Comparison of ENCODE assay signal across 8 cellular contexts in genomic region chr17:81365601-81366585, GRCh38. TPM values are rescaled to one million over a fixed set of nuclear protein-coding genes. Genes with fewer than 3 reads are reported as not detected.
DNase-seq lines count a peak whose midpoint lies in the region; FAIRE-seq and TF ChIP-seq lines count a peak whose summit lies in the region.

No MANE protein-coding gene starts in this region.

- DNase-seq in GM12891 (ENCODE audit: insufficient read length, low spot score) (no peak), NCI-H69 (lab: John Stamatoyannopoulos, UW) (peak; percentile 93), lower leg skin (ENCODE audit: low spot score in 2 of 2) (no peak), T-helper 9 cell (no peak), hippocampal formation (lab: John Stamatoyannopoulos, UW) (no peak)
- peak; percentile 13 for DNase-seq in central memory CD4-positive, alpha-beta T cell
- DNase-seq in activated CD8-positive, alpha-beta memory T cell treated with anti-CD3 and anti-CD28 coated beads, Interleukin-2, amount 50 U/mL, for 4 hours = no peak

- FAIRE-seq in GM12891 (lab: Jason Lieb, UNC) = peak; percentile 54

- H3K36me3 ChIP-seq in mucosa of stomach (ENCODE audit: control insufficient read depth, insufficient read depth, low read length) = no peaks in the 10 kb centered on the region

- H3K9ac ChIP-seq in mucosa of stomach (ENCODE audit: low read length) = peak overlapping the region; percentile 71

- no peak for TF ChIP-seq CTCF in lower leg skin (IDR thresholded peaks at IDR 0.05)

- TF ChIP-seq POLR2A in GM12891 (IDR thresholded peaks at IDR 0.05; ENCODE audit: low read depth, low read length) = no peak
- TF ChIP-seq POLR2A in lower leg skin (IDR thresholded peaks at IDR 0.05) = no peak

- no peaks in the 10 kb centered on the region for H3K9me3 ChIP-seq in mucosa of stomach (ENCODE audit: control insufficient read depth, low read length)

- intact Hi-C loops in lower leg skin (cut with DNase I; ENCODE audit: low total_unique reads) = no loop called here

- H3K4me3 ChIP-seq in mucosa of stomach (ENCODE audit: low read length) (peak overlapping the region; percentile 21), lower leg skin (ENCODE audit: low read depth, poor library complexity, severe bottlenecking) (no peak overlapping the region)

- peaks cover 37% of the 10 kb centered on the region for H3K4me1 ChIP-seq in mucosa of stomach (ENCODE audit: control insufficient read depth, insufficient read depth, low read length)

- 32 to 42% methylated on average over 30 of the region's 30 CpGs for WGBS in lower leg skin, 2 donors

- peaks cover 4% of the 10 kb centered on the region for H3K27me3 ChIP-seq in mucosa of stomach (ENCODE audit: control insufficient read depth, insufficient read depth, low read length)

TF ChIP-seq in GM12891, 5 proteins besides CTCF, POLR2A, EP300 and RAD21:
- TF ChIP-seq TAF1 (IDR thresholded peaks at IDR 0.05; ENCODE audit: low read depth, low read length) (no peak), POU2F2 (IDR thresholded peaks at IDR 0.05; ENCODE audit: low read depth, low read length) (no peak), POLR2AphosphoS5 (IDR thresholded peaks at IDR 0.05; ENCODE audit: low read depth, low read length) (no peak), SPI1 (IDR thresholded peaks at IDR 0.05; ENCODE audit: low read depth, low read length) (no peak), PAX5 (IDR thresholded peaks at IDR 0.05; ENCODE audit: insufficient read depth, low read length, severe bottlenecking) (no peak)

RNA-seq across cellular contexts. Expression of gene BAHCC1, which starts 29.4 kb away (rescaled TPM):
- 0.01 TPM for polyA plus RNA-seq in GM12891 (2012; ENCODE audit: low read depth, missing spikeins)
- total RNA-seq in lower leg skin = 10 to 100 TPM in 2 of 4 donors, 1 to 10 TPM in 2; 4.1 to 14.2 (median 10.0) TPM

Comparison
In these comparisons a context has a peak if more than half of its experiments do, and no peak if none do; other contexts are left out.
1. DNase-seq: peak in NCI-H69 (single experiment) and central memory CD4-positive, alpha-beta T cell (single experiment); none in GM12891 (single experiment), lower leg skin (0 of 2), T-helper 9 cell (single experiment), activated CD8-positive, alpha-beta memory T cell treated with anti-CD3 and anti-CD28 coated beads, Interleukin-2, amount 50 U/mL, for 4 hours (single experiment) and hippocampal formation (0 of 2).